In the genomic region with DNA sequence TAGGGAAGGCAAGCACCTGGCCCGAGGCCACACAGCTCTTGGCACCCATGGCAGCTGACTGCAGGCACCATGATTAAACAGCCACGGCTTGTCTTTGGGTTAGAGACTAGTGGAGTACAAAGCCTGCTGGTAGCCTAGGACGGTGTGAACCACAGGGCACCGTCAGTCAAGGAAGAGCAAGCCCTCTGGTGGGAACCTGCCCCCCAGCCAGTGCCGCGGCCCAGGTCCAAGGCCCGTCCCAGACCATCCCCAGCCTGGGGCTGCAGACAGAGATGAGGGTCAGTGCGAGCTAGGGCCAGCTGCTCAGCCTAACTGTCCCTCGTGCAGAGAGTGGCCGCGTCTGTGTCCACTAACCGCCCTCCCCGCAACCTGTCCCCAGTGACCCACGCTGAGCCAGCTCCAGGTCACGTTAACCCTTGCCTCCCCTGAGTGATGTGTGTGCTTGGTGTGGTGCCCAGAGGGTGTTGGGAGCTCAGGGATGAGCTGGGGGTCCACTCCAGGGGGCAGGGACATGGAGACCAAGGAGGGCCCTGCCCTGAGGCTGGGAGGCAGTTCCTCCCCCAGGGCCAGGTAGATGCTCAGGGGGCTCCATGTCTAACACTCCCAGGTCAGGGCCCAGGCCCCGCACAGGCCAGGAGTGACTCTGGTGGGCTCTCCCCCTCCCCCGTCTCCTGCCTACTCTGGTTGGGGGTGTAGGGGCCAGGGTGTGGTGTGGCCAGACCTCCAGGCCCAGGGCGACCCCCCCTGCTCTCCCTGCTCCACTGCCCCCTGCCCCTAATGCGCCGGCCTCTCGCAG, we compare ENCODE assay signal across 18 cellular contexts. TPM values are rescaled to one million over a fixed set of nuclear protein-coding genes. Genes with fewer than 3 reads are reported as not detected.
"Had no signal": no experiment of that assay in that cellular context is flagged by ENCODE, and none has a peak within 500 bp of the region (broad histone marks: within the 10 kb centered on the region; RNA-seq: fewer than 3 reads in every experiment).

No MANE protein-coding gene starts in this region.

- ATAC-seq: activated T-cell treated with anti-CD3 and anti-CD28 coated beads, Interleukin-2, amount 50 U/mL, for 72 hours; esophagus mucosa had no signal

- H3K9ac ChIP-seq: parathyroid adenoma had no signal

- H2AFZ ChIP-seq: parathyroid adenoma had no signal

- H3K9me3 ChIP-seq: right atrium auricular region, testis had no signal

- H3K4me3 ChIP-seq: dorsolateral prefrontal cortex, right atrium auricular region, testis had no signal

- H3K4me1 ChIP-seq: parathyroid adenoma, testis had no signal

- DNase-seq: activated CD4-positive, alpha-beta memory T cell treated with anti-CD3 and anti-CD28 coated beads, Interleukin-2, amount 10 ng/mL, durations not matched to agents 7 days and 5 days; activated CD8-positive, alpha-beta memory T cell treated with anti-CD3 and anti-CD28 coated beads, Interleukin-2, amount 50 U/mL, for 4 hours; activated gamma-delta T cell treated with Interleukin-2 at 50 U/mL for 16 hours; activated naive CD8-positive, alpha-beta T cell treated with anti-CD3 and anti-CD28 coated beads for 36 hours; activated T-cell treated with anti-CD3 and anti-CD28 coated beads, Interleukin-2, amount 50 U/mL, for 72 hours; brain microvascular endothelial cell; islet precursor cell; left ventricle myocardium superior; mesenchymal stem cell; stimulated activated naive CD4-positive, alpha-beta T cell treated with Interleukin-2 at 50 U/mL for 16 hours; SW 1271; T-helper 9 cell; testis had no signal

- H3K79me2 ChIP-seq: parathyroid adenoma had no signal

- H3K27ac ChIP-seq: brain microvascular endothelial cell, parathyroid adenoma, right atrium auricular region, testis had no signal

- H3K27me3 ChIP-seq: right atrium auricular region, testis had no signal

RNA-seq across cellular contexts. Expression of gene CCDC27, which starts 20.1 kb away (rescaled TPM):
- total RNA-seq: activated CD4-positive, alpha-beta memory T cell treated with anti-CD3 and anti-CD28 coated beads, Interleukin-2, amount 10 ng/mL, durations not matched to agents 7 days and 5 days; activated naive CD8-positive, alpha-beta T cell treated with anti-CD3 and anti-CD28 coated beads for 36 hours; activated T-cell treated with anti-CD3 and anti-CD28 coated beads, Interleukin-2, amount 50 U/mL, for 72 hours; chondrocyte; esophagus mucosa; left ventricle myocardium superior; right atrium auricular region had no signal

RNA-seq across cellular contexts. Expression of gene SMIM1, which starts 40.4 kb away (rescaled TPM):
- total RNA-seq: activated CD4-positive, alpha-beta memory T cell treated with anti-CD3 and anti-CD28 coated beads, Interleukin-2, amount 10 ng/mL, durations not matched to agents 7 days and 5 days had no signal
